ENCODE assay signal across 11 cellular contexts in genomic region chr10:126459878-126460481, GRCh38.
DNase-seq lines count a peak whose midpoint lies in the region; ATAC-seq and TF ChIP-seq lines count a peak whose summit lies in the region.
"Had no signal": no experiment of that assay in that cellular context is flagged by ENCODE, and none has a peak within 500 bp of the region (broad histone marks: within the 10 kb centered on the region; RNA-seq: fewer than 3 reads in every experiment).

No MANE protein-coding gene starts in this region.

- TF ChIP-seq CTCF in right lobe of liver (IDR thresholded peaks at IDR 0.05) (no peak), GM13977 (IDR thresholded peaks at IDR 0.05; ENCODE audit: extremely low read depth, insufficient read depth, missing control alignments) (no peak)

- DNase-seq in AG20443 (ENCODE audit: low spot score) (peak; percentile 78), HT1080 (ENCODE audit: low read depth) (peak; percentile 99), astrocyte of the hippocampus (ENCODE audit: low read depth, low spot score) (peak; percentile 74), right lobe of liver (no peak), epidermal melanocyte (ENCODE audit: insufficient read length, low spot score) (no peak), GM13977 (ENCODE audit: low spot score) (no peak), NCI-H446 (lab: John Stamatoyannopoulos, UW) (no peak)
- DNase-seq: activated CD8-positive, alpha-beta memory T cell treated with anti-CD3 and anti-CD28 coated beads for 24 hours; cerebellar nuclear complex; retina had no signal

- no peaks in the 10 kb centered on the region for H3K27me3 ChIP-seq in right lobe of liver

- no peaks in the 10 kb centered on the region for H3K9me3 ChIP-seq in right lobe of liver

- peak in 3 of 4 donors; percentile 33 to 76 (median 43) for ATAC-seq in right lobe of liver
- no peak for ATAC-seq in HG03280 (IDR thresholded peaks at IDR 0.05; ENCODE audit: unreplicated experiment)

- no peak for TF ChIP-seq POLR2A in right lobe of liver (IDR thresholded peaks at IDR 0.05)

- in situ Hi-C loops in GM13977 (cut with MboI; ENCODE audit: low pct_unique_long_range_greater_than_20kb, low sequenced_read_pairs, unreplicated experiment), result no loop called here

- 50% methylated on average over 3 of the region's 6 CpGs for WGBS in right lobe of liver (ENCODE audit: insufficient coverage, low coverage, low lambda C conversion rate, missing lambda C conversion rate)

- no peaks in the 10 kb centered on the region for H3K36me3 ChIP-seq in right lobe of liver

- intact Hi-C loops in right lobe of liver (cut with DNase I), result no loop called here

- H3K4me1 ChIP-seq in right lobe of liver, result peaks cover 0 to 18% (median 0%) of the 10 kb centered on the region in 4 donors

- H3K4me3 ChIP-seq in right lobe of liver, result no peak overlapping the region

- H3K27ac ChIP-seq in right lobe of liver, result no peak overlapping the region

Comparison
In these comparisons a context has a peak if more than half of its experiments do, and no peak if none do; other contexts are left out.
1. DNase-seq: peak in AG20443 (single experiment), HT1080 (single experiment) and astrocyte of the hippocampus (single experiment); none in right lobe of liver (0 of 3), epidermal melanocyte (single experiment), GM13977 (single experiment) and NCI-H446 (0 of 2).